ENCODE assay signal across 30 cellular contexts in the genomic region with DNA sequence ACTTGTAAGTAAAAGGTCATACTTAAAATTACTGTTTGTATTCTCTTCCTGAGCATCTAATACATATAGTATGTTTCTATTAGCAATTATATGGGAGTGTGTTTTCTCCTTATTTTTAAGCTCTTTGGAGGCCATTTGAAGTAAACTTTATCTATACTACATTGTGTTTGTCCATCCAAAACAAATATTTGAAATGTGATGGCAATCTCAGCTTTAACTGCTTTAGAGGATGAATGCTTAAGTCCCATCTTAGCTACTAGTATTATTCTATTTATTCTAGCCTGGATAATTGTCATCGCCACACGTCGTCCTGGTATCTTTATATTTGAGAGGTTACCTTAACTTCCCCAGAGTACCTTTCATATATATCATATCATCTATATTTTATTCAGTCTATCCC.
"Had no signal": no experiment of that assay in that cellular context is flagged by ENCODE, and none has a peak within 500 bp of the region (broad histone marks: within the 10 kb centered on the region; RNA-seq: fewer than 3 reads in every experiment).

No MANE protein-coding gene starts in this region.

- DNase-seq: activated effector memory CD4-positive, alpha-beta T cell treated with anti-CD3 and anti-CD28 coated beads, Interleukin-2, amount 50 U/mL, for 16 hours; activated effector memory CD4-positive, alpha-beta T cell treated with Interleukin-2 at 50 U/mL for 16 hours; activated gamma-delta T cell; activated gamma-delta T cell treated with Interleukin-2 at 50 U/mL for 16 hours; activated naive CD4-positive, alpha-beta T cell; activated naive CD4-positive, alpha-beta T cell treated with anti-CD3 and anti-CD28 coated beads for 36 hours; activated naive CD4-positive, alpha-beta T cell treated with anti-CD3 and anti-CD28 coated beads, Interleukin-2, amount 10 ng/mL, durations not matched to agents 7 days and 5 days; activated naive CD4-positive, alpha-beta T cell treated with anti-CD3 and anti-CD28 coated beads, Interleukin-2, amount 50 U/mL, for 16 hours; activated naive CD4-positive, alpha-beta T cell treated with Interleukin-2 at 50 U/mL for 16 hours; activated naive CD8-positive, alpha-beta T cell treated with anti-CD3 and anti-CD28 coated beads for 36 hours; activated naive CD8-positive, alpha-beta T cell treated with anti-CD3 and anti-CD28 coated beads, Interleukin-2, amount 10 ng/mL, durations not matched to agents 7 days and 5 days; activated naive CD8-positive, alpha-beta T cell treated with anti-CD3 and anti-CD28 coated beads, Interleukin-2, amount 50 U/mL, for 24 hours; activated T-cell treated with anti-CD3 and anti-CD28 coated beads, Interleukin-2, amount 50 U/mL, for 1 hour; activated T-cell treated with anti-CD3 and anti-CD28 coated beads, Interleukin-2, amount 50 U/mL, for 24 hours; activated T-cell treated with anti-CD3 and anti-CD28 coated beads, Interleukin-2, amount 50 U/mL, for 4 hours; activated T-cell treated with anti-CD3 and anti-CD28 coated beads, Interleukin-2, amount 50 U/mL, for 48 hours; activated T-cell treated with anti-CD3 and anti-CD28 coated beads, Interleukin-2, amount 50 U/mL, for 72 hours; adrenal gland; amniotic stem cell; amygdala; anterior cingulate cortex; aorta; body of pancreas; brain microvascular endothelial cell; caudate nucleus; central memory CD4-positive, alpha-beta T cell; cerebellar nuclear complex had no signal

- H3K4me3 ChIP-seq: adrenal gland, ascending aorta, body of pancreas, breast epithelium, cardiac muscle cell had no signal
